23 cellular contexts compared by ENCODE assay signal in the genomic region with DNA sequence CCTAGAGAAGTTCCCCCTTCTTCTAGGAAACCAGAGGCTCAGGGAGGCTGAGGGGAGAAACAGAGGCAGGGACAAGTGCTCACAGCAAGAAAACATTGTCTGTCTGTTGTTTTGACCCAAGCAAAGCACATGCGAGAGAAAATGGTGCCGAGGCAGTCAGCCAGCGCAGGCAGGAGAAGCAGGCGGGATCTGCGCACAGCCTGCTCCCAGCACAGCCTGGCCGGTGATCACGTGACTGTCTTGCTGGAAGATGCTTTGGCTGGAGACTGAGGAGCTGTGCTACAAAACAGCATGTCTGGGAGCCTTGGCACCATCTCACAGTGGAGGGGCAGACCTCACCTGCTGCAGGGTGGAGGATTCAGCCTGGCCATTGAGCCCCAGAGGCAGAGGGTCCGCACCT.
"Had no signal": no experiment of that assay in that cellular context is flagged by ENCODE, and none has a peak within 500 bp of the region (broad histone marks: within the 10 kb centered on the region; RNA-seq: fewer than 3 reads in every experiment).

No MANE protein-coding gene starts in this region.

- DNase-seq: activated CD4-positive, alpha-beta T cell treated with anti-CD3 and anti-CD28 coated beads for 4 hours; activated CD8-positive, alpha-beta memory T cell treated with anti-CD3 and anti-CD28 coated beads, Interleukin-2, amount 50 U/mL, for 4 hours; activated CD8-positive, alpha-beta T cell treated with anti-CD3 and anti-CD28 coated beads for 36 hours; activated naive CD4-positive, alpha-beta T cell treated with anti-CD3 and anti-CD28 coated beads, Interleukin-2, amount 50 U/mL, for 16 hours; activated naive CD8-positive, alpha-beta T cell treated with anti-CD3 and anti-CD28 coated beads, Interleukin-2, amount 10 ng/mL, durations not matched to agents 7 days and 5 days; activated T-cell treated with anti-CD3 and anti-CD28 coated beads, Interleukin-2, amount 50 U/mL, for 72 hours; adrenal gland; MM.1S; NCI-H1105; NCI-H1436; NCI-H1694 treated with DMSO at 0.1 percent for 48 hours; NCI-H2029 treated with DMSO at 0.1 percent for 48 hours; NCI-H345; NCI-H510A; NCI-H526 treated with DMSO at 0.1 percent for 48 hours; NCI-H82; Peyer's patch; Right ventricle myocardium superior; SJCRH30; SK-N-SH; SW 1271 had no signal

- H3K9ac ChIP-seq: SK-N-SH had no signal

- H3K4me1 ChIP-seq: adrenal gland, Peyer's patch had no signal

- H3K27ac ChIP-seq: adrenal gland, Peyer's patch, RWPE1, SJCRH30 had no signal

- ATAC-seq: activated CD4-positive, CD25-positive, alpha-beta regulatory T cell treated with anti-CD3 and anti-CD28 coated beads, Interleukin-2, amount 50 U/mL, for 24 hours; activated CD8-positive, alpha-beta T cell treated with anti-CD3 and anti-CD28 coated beads for 36 hours; activated T-cell treated with anti-CD3 and anti-CD28 coated beads, Interleukin-2, amount 50 U/mL, for 72 hours had no signal

- H3K4me3 ChIP-seq: adrenal gland, Peyer's patch, SJCRH30 had no signal

- H3K36me3 ChIP-seq: adrenal gland, Peyer's patch, SJCRH30 had no signal

- H3K9me3 ChIP-seq: adrenal gland, Peyer's patch, SJCRH30 had no signal

- H3K4me2 ChIP-seq: SK-N-SH had no signal

- H3K27me3 ChIP-seq: adrenal gland, Peyer's patch, SJCRH30 had no signal
